Comparison of ENCODE assay signal across 9 cellular contexts in genomic region chr11:1761110-1761856, GRCh38. TPM values are rescaled to one million over a fixed set of nuclear protein-coding genes. Genes with fewer than 3 reads are reported as not detected.
A peak's percentile ranks its signal among the peaks of the same experiment; 100 is the strongest.
DNase-seq lines count a peak whose midpoint lies in the region; ATAC-seq and TF ChIP-seq lines count a peak whose summit lies in the region.
"Had no signal": no experiment of that assay in that cellular context is flagged by ENCODE, and none has a peak within 500 bp of the region (broad histone marks: within the 10 kb centered on the region; RNA-seq: fewer than 3 reads in every experiment).

No MANE protein-coding gene starts in this region.

- no peak for TF ChIP-seq CTCF in type B pancreatic cell (conservative IDR thresholded peaks at IDR 0.05)

- H3K36me3 Mint-ChIP-seq in activated T-cell treated with anti-CD3 and anti-CD28 coated beads, Interleukin-2, amount 50 U/mL, for 24 hours (ENCODE audit: low read depth): peaks cover 25% of the 10 kb centered on the region
- peaks cover 31% of the 10 kb centered on the region for H3K36me3 Mint-ChIP-seq in effector memory CD8-positive, alpha-beta T cell (ENCODE audit: insufficient read depth)
- peaks cover 0 to 3% (median 2%) of the 10 kb centered on the region in 3 donors for H3K36me3 Mint-ChIP-seq in naive thymus-derived CD8-positive, alpha-beta T cell
- H3K36me3 Mint-ChIP-seq in type B pancreatic cell: no peaks in the 10 kb centered on the region

- peak overlapping the region; percentile 72 for H3K27ac Mint-ChIP-seq in activated T-cell treated with anti-CD3 and anti-CD28 coated beads, Interleukin-2, amount 50 U/mL, for 24 hours
- H3K27ac Mint-ChIP-seq in effector memory CD8-positive, alpha-beta T cell: peak overlapping the region; percentile 76 to 78
- H3K27ac Mint-ChIP-seq in naive thymus-derived CD8-positive, alpha-beta T cell: peak overlapping the region in 9 of 10 donors; percentile 34 to 93 (median 72)
- no peak overlapping the region for H3K27ac Mint-ChIP-seq in type B pancreatic cell

- H3K9me3 Mint-ChIP-seq in activated T-cell treated with anti-CD3 and anti-CD28 coated beads, Interleukin-2, amount 50 U/mL, for 24 hours: no peaks in the 10 kb centered on the region
- no peaks in the 10 kb centered on the region for H3K9me3 Mint-ChIP-seq in effector memory CD8-positive, alpha-beta T cell
- H3K9me3 Mint-ChIP-seq in naive thymus-derived CD8-positive, alpha-beta T cell: no peaks in the 10 kb centered on the region
- H3K9me3 Mint-ChIP-seq in type B pancreatic cell: no peaks in the 10 kb centered on the region

- DNase-seq in activated T-cell treated with anti-CD3 and anti-CD28 coated beads, Interleukin-2, amount 50 U/mL, for 24 hours: no peak
- DNase-seq in activated T-cell treated with anti-CD3 and anti-CD28 coated beads, Interleukin-2, amount 50 U/mL, for 1 hour: no peak
- DNase-seq in effector memory CD8-positive, alpha-beta T cell: no peak
- DNase-seq in naive thymus-derived CD8-positive, alpha-beta T cell: no peak
- DNase-seq in type B pancreatic cell (ENCODE audit: extremely low spot score, unreplicated experiment) (no peak), ACHN (no peak), mesenteric fat pad (ENCODE audit: low spot score) (no peak), HuH-7 (ENCODE audit: low spot score) (no peak)
- DNase-seq: NCI-H82 had no signal

- in situ Hi-C loops in ACHN (cut with HindIII; ENCODE audit: low pct_ligation_motif_present, low pct_unique_long_range_greater_than_20kb, low sequenced_read_pairs): no loop called here

- H3K4me1 Mint-ChIP-seq in activated T-cell treated with anti-CD3 and anti-CD28 coated beads, Interleukin-2, amount 50 U/mL, for 24 hours (ENCODE audit: low read depth): peaks cover 69% of the 10 kb centered on the region
- H3K4me1 Mint-ChIP-seq in effector memory CD8-positive, alpha-beta T cell (ENCODE audit: low read depth in 2 of 2): peaks cover 35 to 53% of the 10 kb centered on the region in 2 donors
- H3K4me1 Mint-ChIP-seq in naive thymus-derived CD8-positive, alpha-beta T cell: peaks cover 27 to 68% (median 61%) of the 10 kb centered on the region in 4 donors
- peaks cover 4% of the 10 kb centered on the region for H3K4me1 Mint-ChIP-seq in type B pancreatic cell (ENCODE audit: unreplicated experiment)

- no peak for ATAC-seq in effector memory CD8-positive, alpha-beta T cell (replicated peaks)
- no peak for ATAC-seq in naive thymus-derived CD8-positive, alpha-beta T cell

- H3K27me3 Mint-ChIP-seq in activated T-cell treated with anti-CD3 and anti-CD28 coated beads, Interleukin-2, amount 50 U/mL, for 24 hours: no peaks in the 10 kb centered on the region
- H3K27me3 Mint-ChIP-seq in effector memory CD8-positive, alpha-beta T cell: no peaks in the 10 kb centered on the region
- H3K27me3 Mint-ChIP-seq in naive thymus-derived CD8-positive, alpha-beta T cell: no peaks in the 10 kb centered on the region
- H3K27me3 Mint-ChIP-seq in type B pancreatic cell: no peaks in the 10 kb centered on the region

- H3K4me3 Mint-ChIP-seq in activated T-cell treated with anti-CD3 and anti-CD28 coated beads, Interleukin-2, amount 50 U/mL, for 24 hours: no peak overlapping the region
- peak overlapping the region; percentile 77 to 87 for H3K4me3 Mint-ChIP-seq in effector memory CD8-positive, alpha-beta T cell
- H3K4me3 Mint-ChIP-seq in naive thymus-derived CD8-positive, alpha-beta T cell: peak overlapping the region; percentile 75 to 92 (median 83)
- H3K4me3 Mint-ChIP-seq in type B pancreatic cell: peak overlapping the region; percentile 84

- POLR2A ChIA-PET in naive thymus-derived CD8-positive, alpha-beta T cell (lab: Charles Lee): interaction anchor here (0.9 to 4.7 kb wide), 4 partner anchors 9 to 161 kb away, joined by 3 to 31 read pairs (median 4); partner anchors contain the start of gene IFITM10

RNA-seq across cellular contexts. Expression of gene CTSD, which starts 2.4 kb away (rescaled TPM):
- 100 to 1,000 TPM; 134 to 142 TPM for total RNA-seq in naive thymus-derived CD8-positive, alpha-beta T cell
- polyA plus RNA-seq in naive thymus-derived CD8-positive, alpha-beta T cell: 100 to 1,000 TPM; 163 to 203 (median 176) TPM
- total RNA-seq in type B pancreatic cell (ENCODE audit: low replicate concordance) (318 and 557 TPM in 2 replicates), mesenteric fat pad (940 TPM)

RNA-seq across cellular contexts. Expression of gene IFITM10, which starts 10.9 kb away (rescaled TPM):
- 1 to 10 TPM; 2.0 to 4.3 TPM for total RNA-seq in naive thymus-derived CD8-positive, alpha-beta T cell
- polyA plus RNA-seq in naive thymus-derived CD8-positive, alpha-beta T cell: under 1 TPM in 1 of 3 donors, not detected in 2; 0.16 TPM
- 3.4 and 7.4 TPM in 2 replicates for total RNA-seq in type B pancreatic cell (ENCODE audit: low replicate concordance)
- 1.5 TPM for total RNA-seq in mesenteric fat pad
